In the genomic region with DNA sequence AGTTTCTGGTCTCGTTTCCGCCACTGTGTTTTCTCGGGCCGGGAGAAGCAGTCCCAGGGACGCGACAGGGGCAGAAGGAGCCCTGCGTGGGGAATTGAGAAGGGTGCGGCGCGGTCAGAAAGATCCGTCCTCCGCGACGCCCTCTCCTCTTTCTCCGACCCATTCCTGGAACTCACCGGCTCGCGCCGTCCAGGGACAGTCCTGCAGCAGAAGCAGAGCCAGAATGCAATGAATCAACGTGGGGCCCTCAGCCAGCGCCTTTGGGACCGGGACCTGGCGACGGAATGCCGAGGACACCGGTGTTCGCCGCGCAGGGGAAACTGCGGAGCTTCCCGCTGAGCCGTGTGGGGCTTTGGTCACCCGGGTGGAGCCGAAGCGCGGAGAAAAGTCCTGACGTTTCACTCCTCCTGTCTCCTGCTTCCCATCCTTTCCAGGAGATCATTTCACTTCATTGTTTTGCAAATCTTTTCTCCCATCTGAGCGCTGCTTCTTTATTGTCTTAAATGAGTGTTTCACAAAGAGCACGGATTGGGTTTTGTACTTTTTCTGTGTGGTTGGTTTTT, we compare ENCODE assay signal across 11 cellular contexts. TPM values are rescaled to one million over a fixed set of nuclear protein-coding genes. Genes with fewer than 3 reads are reported as not detected.
DNase-seq lines count a peak whose midpoint lies in the region; ATAC-seq, FAIRE-seq and TF ChIP-seq lines count a peak whose summit lies in the region.
"Had no signal": no experiment of that assay in that cellular context is flagged by ENCODE, and none has a peak within 500 bp of the region (broad histone marks: within the 10 kb centered on the region; RNA-seq: fewer than 3 reads in every experiment).

No MANE protein-coding gene starts in this region.

- H3K36me3 ChIP-seq in WERI-Rb-1 (no peaks in the 10 kb centered on the region), thoracic aorta (no peaks in the 10 kb centered on the region)
- H3K36me3 ChIP-seq: sigmoid colon had no signal

- peak overlapping the region; percentile 41 for H3K4me3 ChIP-seq in WERI-Rb-1 (ENCODE audit: low read depth, low read length)
- peak overlapping the region; percentile 58 for H3K4me3 ChIP-seq in thoracic aorta

- H3K4me1 Mint-ChIP-seq in activated naive CD4-positive, alpha-beta T cell treated with anti-CD3 and anti-CD28 coated beads, Interleukin-2, amount 50 U/mL, for 24 hours: peaks cover 24% of the 10 kb centered on the region
- H3K4me1 Mint-ChIP-seq in immature natural killer cell: peaks cover 23 to 33% of the 10 kb centered on the region in 2 donors

- peaks cover 5 to 14% of the 10 kb centered on the region in 2 donors for H3K4me1 ChIP-seq in thoracic aorta (ENCODE audit: control insufficient read depth in 1 of 2, low read depth in 2 of 2)

- H3K27me3 ChIP-seq in WERI-Rb-1 (ENCODE audit: insufficient read depth, low read depth, severe bottlenecking) (peaks cover 70% of the 10 kb centered on the region), thoracic aorta (replicated peaks; ENCODE audit: insufficient read depth) (peaks cover 58% of the 10 kb centered on the region)

- H3K27ac ChIP-seq in WERI-Rb-1 (no peak overlapping the region), thoracic aorta (no peak overlapping the region)
- H3K27ac ChIP-seq: sigmoid colon had no signal

- no peak for FAIRE-seq in GM19239 (lab: Jason Lieb, UNC)

- TF ChIP-seq CTCF in WERI-Rb-1 (IDR thresholded peaks at IDR 0.05; ENCODE audit: low read depth, low read length) (no peak), thoracic aorta (IDR thresholded peaks at IDR 0.05) (no peak)

- H3K4me3 Mint-ChIP-seq in activated naive CD4-positive, alpha-beta T cell treated with anti-CD3 and anti-CD28 coated beads, Interleukin-2, amount 50 U/mL, for 24 hours: peak overlapping the region; percentile 81
- H3K4me3 Mint-ChIP-seq in immature natural killer cell: peak overlapping the region; percentile 68 to 79 (median 71)

- DNase-seq in activated naive CD4-positive, alpha-beta T cell treated with anti-CD3 and anti-CD28 coated beads, Interleukin-2, amount 50 U/mL, for 16 hours: no peak
- DNase-seq in WERI-Rb-1 (no peak), immature natural killer cell (no peak), thoracic aorta (ENCODE audit: low spot score) (no peak), Kasumi-1 (lab: John Stamatoyannopoulos, UW) (no peak), GM19239 (ENCODE audit: insufficient read length, low spot score) (no peak), AG08395 (ENCODE audit: low spot score) (no peak)
- DNase-seq: NCI-H2081 treated with DMSO at 0.1 percent for 48 hours, sigmoid colon had no signal

- peaks cover 8% of the 10 kb centered on the region for H3K9me3 Mint-ChIP-seq in activated naive CD4-positive, alpha-beta T cell treated with anti-CD3 and anti-CD28 coated beads, Interleukin-2, amount 50 U/mL, for 24 hours
- peaks cover 0 to 11% (median 5%) of the 10 kb centered on the region in 6 donors for H3K9me3 Mint-ChIP-seq in immature natural killer cell

- ATAC-seq in thoracic aorta (ENCODE audit: insufficient number of reproducible peaks, low FRiP score, low read depth): no peak

- H3K9me3 ChIP-seq in WERI-Rb-1 (ENCODE audit: severe bottlenecking) (peaks cover 2% of the 10 kb centered on the region), thoracic aorta (peaks cover 13% of the 10 kb centered on the region)

- no peak overlapping the region for H3K27ac Mint-ChIP-seq in activated naive CD4-positive, alpha-beta T cell treated with anti-CD3 and anti-CD28 coated beads, Interleukin-2, amount 50 U/mL, for 24 hours
- no peak overlapping the region for H3K27ac Mint-ChIP-seq in immature natural killer cell

- H3K36me3 Mint-ChIP-seq in activated naive CD4-positive, alpha-beta T cell treated with anti-CD3 and anti-CD28 coated beads, Interleukin-2, amount 50 U/mL, for 24 hours: peaks cover 3% of the 10 kb centered on the region
- H3K36me3 Mint-ChIP-seq in immature natural killer cell: peaks cover 0 to 3% (median 0%) of the 10 kb centered on the region in 3 donors

- peaks cover 80% of the 10 kb centered on the region for H3K27me3 Mint-ChIP-seq in activated naive CD4-positive, alpha-beta T cell treated with anti-CD3 and anti-CD28 coated beads, Interleukin-2, amount 50 U/mL, for 24 hours
- H3K27me3 Mint-ChIP-seq in immature natural killer cell (ENCODE audit: low read depth in 3 of 3): peaks cover 40 to 59% (median 43%) of the 10 kb centered on the region in 3 donors

RNA-seq across cellular contexts. Expression of gene ULBP1, which starts 26.4 kb away (rescaled TPM):
- not detected for polyA plus RNA-seq in immature natural killer cell
- total RNA-seq in thoracic aorta: under 1 TPM in 1 of 2 donors, not detected in 1; 0.14 TPM

RNA-seq across cellular contexts. Expression of gene RAET1L, which starts 35.1 kb away (rescaled TPM):
- not detected for polyA plus RNA-seq in immature natural killer cell
- not detected for total RNA-seq in thoracic aorta
- total RNA-seq: sigmoid colon, urinary bladder had no signal
- polyA plus RNA-seq: sigmoid colon, urinary bladder had no signal

RNA-seq across cellular contexts. Expression of gene ULBP2, which starts 48.4 kb away (rescaled TPM):
- polyA plus RNA-seq in immature natural killer cell: under 1 TPM in 2 of 3 donors, not detected in 1; 0.83 to 0.88 TPM
- under 1 TPM in 1 of 2 donors, not detected in 1; 0.41 TPM for total RNA-seq in thoracic aorta
- total RNA-seq: sigmoid colon had no signal
